9 cellular contexts compared by ENCODE assay signal in genomic region chr5:139847790-139848507, GRCh38. TPM values are rescaled to one million over a fixed set of nuclear protein-coding genes. Genes with fewer than 3 reads are reported as not detected.
DNase-seq lines count a peak whose midpoint lies in the region; FAIRE-seq and TF ChIP-seq lines count a peak whose summit lies in the region.
"Had no signal": no experiment of that assay in that cellular context is flagged by ENCODE, and none has a peak within 500 bp of the region (broad histone marks: within the 10 kb centered on the region; RNA-seq: fewer than 3 reads in every experiment).

No MANE protein-coding gene starts in this region.

- peaks cover 6% of the 10 kb centered on the region for H3K4me1 Mint-ChIP-seq in activated T-helper 2 cell treated with anti-CD3 and anti-CD28 coated beads, Interferon-gamma antibody, Interleukin-2, Interleukin-4, amounts not matched to agents 10 μg/mL and 5 μg/mL and 100 μg/mL, durations not matched to agents 14 hours and 24 hours and 36 hours (ENCODE audit: low read depth)
- peaks cover 7% of the 10 kb centered on the region for H3K4me1 Mint-ChIP-seq in neural progenitor cell

- no peaks in the 10 kb centered on the region for H3K36me3 Mint-ChIP-seq in activated T-helper 2 cell treated with anti-CD3 and anti-CD28 coated beads, Interferon-gamma antibody, Interleukin-2, Interleukin-4, amounts not matched to agents 10 μg/mL and 5 μg/mL and 100 μg/mL, durations not matched to agents 14 hours and 24 hours and 36 hours (ENCODE audit: low read depth)
- H3K36me3 Mint-ChIP-seq in neural progenitor cell = no peaks in the 10 kb centered on the region

- H3K27me3 ChIP-seq in NT2/D1 (ENCODE audit: insufficient read depth, insufficient read length) (peaks cover 38% of the 10 kb centered on the region), neural progenitor cell (peaks cover 85% of the 10 kb centered on the region), stomach (peaks cover 0 to 40% (median 4%) of the 10 kb centered on the region in 3 donors)

- CTCF ChIA-PET in HEK293 (lab: Yijun Ruan, JAX) = interaction anchor here (0.7 to 3.1 kb wide), 7 partner anchors 8 to 213 kb away, joined by 3 to 17 read pairs (median 5); no protein-coding TSS in a partner anchor

- peak overlapping the region; percentile 47 for H3K4me3 Mint-ChIP-seq in activated T-helper 2 cell treated with anti-CD3 and anti-CD28 coated beads, Interferon-gamma antibody, Interleukin-2, Interleukin-4, amounts not matched to agents 10 μg/mL and 5 μg/mL and 100 μg/mL, durations not matched to agents 14 hours and 24 hours and 36 hours (ENCODE audit: low read depth)
- H3K4me3 Mint-ChIP-seq in neural progenitor cell = peak overlapping the region; percentile 71

- H2AFZ ChIP-seq in neural progenitor cell (replicated peaks) = no peak overlapping the region

- no peaks in the 10 kb centered on the region for H3K4me1 ChIP-seq in HEK293 (ENCODE audit: control insufficient read depth, insufficient read depth, low read length)
- no peaks in the 10 kb centered on the region for H3K4me1 ChIP-seq in NT2/D1 (ENCODE audit: insufficient read depth, insufficient read length)
- H3K4me1 ChIP-seq in neural progenitor cell = no peaks in the 10 kb centered on the region
- H3K4me1 ChIP-seq in stomach = peaks cover 9 to 25% (median 15%) of the 10 kb centered on the region in 4 donors

- no peak for TF ChIP-seq EP300 in stomach (IDR thresholded peaks at IDR 0.05)

- POLR2A ChIA-PET in HEK293 (lab: Yijun Ruan, JAX) = no interaction called here

- intact Hi-C loops in activated T-helper 2 cell treated with anti-CD3 and anti-CD28 coated beads, Interferon-gamma antibody, Interleukin-2, Interleukin-4, amounts not matched to agents 10 μg/mL and 5 μg/mL and 100 μg/mL, durations not matched to agents 14 hours and 24 hours and 36 hours (cut with micrococcal nuclease) = no loop called here
- intact Hi-C loops in stomach (cut with DNase I; ENCODE audit: low total_unique reads) = no loop called here

- no peak overlapping the region for H3K27ac Mint-ChIP-seq in activated T-helper 2 cell treated with anti-CD3 and anti-CD28 coated beads, Interferon-gamma antibody, Interleukin-2, Interleukin-4, amounts not matched to agents 10 μg/mL and 5 μg/mL and 100 μg/mL, durations not matched to agents 14 hours and 24 hours and 36 hours
- no peak overlapping the region for H3K27ac Mint-ChIP-seq in neural progenitor cell

- peaks cover 0 to 30% of the 10 kb centered on the region in 2 experiments; a peak in 1 of 3 replicates for H3K36me3 ChIP-seq in HEK293 (ENCODE audit: control insufficient read depth in 2 of 2, insufficient read depth in 1 of 2, low read length in 2 of 2)
- no peaks in the 10 kb centered on the region for H3K36me3 ChIP-seq in NT2/D1 (ENCODE audit: insufficient read depth, insufficient read length, low read length)
- H3K36me3 ChIP-seq in neural progenitor cell = no peaks in the 10 kb centered on the region
- peaks cover 0 to 19% (median 0%) of the 10 kb centered on the region in 4 donors for H3K36me3 ChIP-seq in stomach

- TF ChIP-seq POLR2A in GM12891 (IDR thresholded peaks at IDR 0.05; ENCODE audit: low read depth, low read length) (0 out of 2 replicates have a peak, but pooled peaks have one; percentile 26), stomach (IDR thresholded peaks at IDR 0.05) (no peak)

- H3F3A ChIP-seq in neural progenitor cell (ENCODE audit: low read depth) = peaks cover 11% of the 10 kb centered on the region

- no peak for TF ChIP-seq CTCF in HEK293 (tag by site-specific recombination; IDR thresholded peaks at IDR 0.05)
- TF ChIP-seq CTCF in fibroblast of the aortic adventitia (IDR thresholded peaks at IDR 0.05; ENCODE audit: insufficient read depth, low read length) = no peak
- TF ChIP-seq CTCF in neural progenitor cell (IDR thresholded peaks at IDR 0.05) = peak; percentile 11
- no peak for TF ChIP-seq CTCF in stomach (IDR thresholded peaks at IDR 0.05)

- peaks cover 16% of the 10 kb centered on the region for H4K20me1 ChIP-seq in neural progenitor cell (ENCODE audit: low read depth)

- 1 to 3% (median 1%) methylated on average over 27 to 107 of the region's 107 CpGs for WGBS in stomach, 5 donors

- H3K9me3 ChIP-seq in HEK293 (ENCODE audit: control insufficient read depth, insufficient read depth, low read depth, low read length) (no peaks in the 10 kb centered on the region), NT2/D1 (ENCODE audit: insufficient read depth, low read length) (no peaks in the 10 kb centered on the region), neural progenitor cell (ENCODE audit: low read depth) (no peaks in the 10 kb centered on the region), stomach (no peaks in the 10 kb centered on the region)

- peaks cover 46% of the 10 kb centered on the region for H3K27me3 Mint-ChIP-seq in activated T-helper 2 cell treated with anti-CD3 and anti-CD28 coated beads, Interferon-gamma antibody, Interleukin-2, Interleukin-4, amounts not matched to agents 10 μg/mL and 5 μg/mL and 100 μg/mL, durations not matched to agents 14 hours and 24 hours and 36 hours (ENCODE audit: low read depth)
- H3K27me3 Mint-ChIP-seq in neural progenitor cell (ENCODE audit: insufficient read depth, low read depth) = peaks cover 38% of the 10 kb centered on the region

- DNase-seq in GM12891 (ENCODE audit: insufficient read length, low spot score) (peak; percentile 89), NT2/D1 (ENCODE audit: low read depth, low spot score) (no peak), fibroblast of the aortic adventitia (ENCODE audit: low read depth) (no peak), neural progenitor cell (ENCODE audit: low spot score) (peak; percentile 89), stomach (peak; percentile 67), amniotic stem cell (lab: John Stamatoyannopoulos, UW) (no peak)
- peak; percentile 56 for DNase-seq in activated T-helper 2 cell treated with anti-CD3 and anti-CD28 coated beads, Interferon-gamma antibody, Interleukin-2, Interleukin-4, amounts not matched to agents 10 μg/mL and 5 μg/mL and 100 μg/mL, durations not matched to agents 14 hours and 24 hours and 36 hours (ENCODE audit: low spot score)

- H3K9ac ChIP-seq in NT2/D1 (ENCODE audit: insufficient read length, low read depth) = peak overlapping the region; percentile 77
- no peak overlapping the region for H3K9ac ChIP-seq in neural progenitor cell

- peak; percentile 99 for FAIRE-seq in GM12891 (lab: Jason Lieb, UNC)
- FAIRE-seq: endometrium had no signal

- H3K4me2 ChIP-seq in neural progenitor cell = peak overlapping the region; percentile 81

- peak overlapping the region; percentile 30 for H3K4me3 ChIP-seq in HEK293 (ENCODE audit: low read depth, low read length)
- peak overlapping the region; percentile 46 for H3K4me3 ChIP-seq in NT2/D1 (ENCODE audit: insufficient read length, low read depth)
- H3K4me3 ChIP-seq in fibroblast of the aortic adventitia (ENCODE audit: low read depth, low read length) = peak overlapping the region; percentile 56
- H3K4me3 ChIP-seq in neural progenitor cell = peak overlapping the region; percentile 54
- peak overlapping the region; percentile 63 to 76 (median 70) for H3K4me3 ChIP-seq in stomach

- H3K9me3 Mint-ChIP-seq in activated T-helper 2 cell treated with anti-CD3 and anti-CD28 coated beads, Interferon-gamma antibody, Interleukin-2, Interleukin-4, amounts not matched to agents 10 μg/mL and 5 μg/mL and 100 μg/mL, durations not matched to agents 14 hours and 24 hours and 36 hours = no peaks in the 10 kb centered on the region
- no peaks in the 10 kb centered on the region for H3K9me3 Mint-ChIP-seq in neural progenitor cell

- no peaks in the 10 kb centered on the region for H3K79me2 ChIP-seq in neural progenitor cell (ENCODE audit: low read depth)

- H3K27ac ChIP-seq in HEK293 (ENCODE audit: extremely low read depth, low read depth, low read length) (no peak overlapping the region), neural progenitor cell (no peak overlapping the region), stomach (peak overlapping the region; percentile 55 to 88 (median 65))

TF ChIP-seq in GM12891, 5 proteins besides CTCF, POLR2A, EP300 and RAD21:
- no peak for TF ChIP-seq POU2F2 (IDR thresholded peaks at IDR 0.05; ENCODE audit: low read depth, low read length)
- TF ChIP-seq POLR2AphosphoS5 (IDR thresholded peaks at IDR 0.05; ENCODE audit: low read depth, low read length) = 0 out of 2 replicates have a peak, but pooled peaks have one; percentile 22

TF ChIP-seq in HEK293, 187 proteins besides CTCF, POLR2A, EP300 and RAD21 (continues in another document):
- TF ChIP-seq ZNF792 (tag by site-specific recombination; IDR thresholded peaks at IDR 0.05) = no peak
- no peak for TF ChIP-seq ZNF2 (tag by site-specific recombination; IDR thresholded peaks at IDR 0.05)
- TF ChIP-seq ZNF555 (tag by site-specific recombination; conservative IDR thresholded peaks at IDR 0.05) = no peak
- TF ChIP-seq ZNF221 (tag by site-specific recombination; IDR thresholded peaks at IDR 0.05; ENCODE audit: borderline replicate concordance) = no peak
- TF ChIP-seq KLF7 (tag by site-specific recombination; IDR thresholded peaks at IDR 0.05; ENCODE audit: borderline replicate concordance) = no peak
- TF ChIP-seq ZNF404 (tag by site-specific recombination; IDR thresholded peaks at IDR 0.05) = no peak
- no peak for TF ChIP-seq ZNF473 (tag by site-specific recombination; IDR thresholded peaks at IDR 0.05)
- TF ChIP-seq ZBTB26 (tag by site-specific recombination; optimal IDR thresholded peaks at IDR 0.05) = no peak
- no peak for TF ChIP-seq ZNF211 (tag by site-specific recombination; IDR thresholded peaks at IDR 0.05; ENCODE audit: low read depth)

RNA-seq across cellular contexts. Expression of gene PSD2, which starts 52.3 kb away (rescaled TPM):
- 0.08 TPM for polyA plus RNA-seq in GM12891 (2012; ENCODE audit: low read depth, missing spikeins)
- total RNA-seq in activated T-helper 2 cell treated with anti-CD3 and anti-CD28 coated beads, Interferon-gamma antibody, Interleukin-2, Interleukin-4, amounts not matched to agents 10 μg/mL and 5 μg/mL and 100 μg/mL, durations not matched to agents 14 hours and 24 hours and 36 hours = not detected in 2 replicates
- total RNA-seq in fibroblast of the aortic adventitia (ENCODE audit: low replicate concordance) = 0.08 TPM in 1 of 2 replicates, not detected in the other
- total RNA-seq in neural progenitor cell (ENCODE audit: low replicate concordance) = 0.09 and 0.53 TPM in 2 replicates
- under 1 TPM in 1 of 5 donors, not detected in 4; 0.73 TPM for total RNA-seq in stomach
- polyA plus RNA-seq in stomach = under 1 TPM in 1 of 3 donors, not detected in 2; 0.05 TPM

Comparison
In these comparisons a context has a peak if more than half of its experiments do, and no peak if none do; other contexts are left out.
1. DNase-seq: peak in GM12891 (single experiment), activated T-helper 2 cell treated with anti-CD3 and anti-CD28 coated beads, Interferon-gamma antibody, Interleukin-2, Interleukin-4, amounts not matched to agents 10 μg/mL and 5 μg/mL and 100 μg/mL, durations not matched to agents 14 hours and 24 hours and 36 hours (single experiment), neural progenitor cell (single experiment) and stomach (single experiment); none in NT2/D1 (single experiment), fibroblast of the aortic adventitia (single experiment) and amniotic stem cell (single experiment).
2. H3K27ac ChIP-seq: peak in stomach (5 of 5); none in HEK293 (single experiment) and neural progenitor cell (single experiment).
3. Peak in every context shown above with its lines, with median percentiles within 50 percentile points of each other: H3K4me3 ChIP-seq.